16 cellular contexts compared by ENCODE assay signal in the genomic region with DNA sequence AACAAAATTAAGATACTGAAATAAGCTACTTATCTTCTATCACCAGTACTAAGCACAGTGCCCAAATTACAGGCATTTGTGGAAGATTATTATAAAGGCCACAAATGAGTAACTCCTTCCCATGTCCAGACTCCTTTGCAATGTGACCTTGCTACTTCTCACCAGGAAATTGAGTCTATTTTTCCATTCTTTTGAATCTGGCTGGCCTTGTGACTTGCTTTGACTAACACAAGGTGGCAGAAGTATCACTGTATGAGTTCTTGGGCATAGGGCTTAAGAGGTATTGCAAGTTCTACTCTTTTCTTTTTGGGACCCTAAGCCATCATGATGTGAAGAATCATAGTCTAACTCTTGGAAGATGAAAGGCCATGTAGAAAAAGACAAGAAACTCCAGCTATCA. TPM values are rescaled to one million over a fixed set of nuclear protein-coding genes. Genes with fewer than 3 reads are reported as not detected.
DNase-seq lines count a peak whose midpoint lies in the region; ATAC-seq and TF ChIP-seq lines count a peak whose summit lies in the region.
"Had no signal": no experiment of that assay in that cellular context is flagged by ENCODE, and none has a peak within 500 bp of the region (broad histone marks: within the 10 kb centered on the region; RNA-seq: fewer than 3 reads in every experiment).

No MANE protein-coding gene starts in this region.

- H3K4me1 Mint-ChIP-seq in MCF 10A (ENCODE audit: insufficient read depth, unreplicated experiment) = no peaks in the 10 kb centered on the region
- H3K4me1 Mint-ChIP-seq in activated CD4-positive, alpha-beta memory T cell treated with anti-CD3 and anti-CD28 coated beads for 36 hours (ENCODE audit: low read depth) = no peaks in the 10 kb centered on the region
- H3K4me1 Mint-ChIP-seq: central memory CD8-positive, alpha-beta T cell had no signal

- H3K27me3 ChIP-seq in breast epithelium (no peaks in the 10 kb centered on the region), SJCRH30 (no peaks in the 10 kb centered on the region)
- H3K27me3 ChIP-seq: esophagus squamous epithelium had no signal

- H3K4me3 ChIP-seq in breast epithelium (no peak overlapping the region), epithelial cell of proximal tubule (ENCODE audit: low read depth, low read length) (no peak overlapping the region), SJCRH30 (no peak overlapping the region)
- H3K4me3 ChIP-seq: esophagus squamous epithelium had no signal

- no TSS peak for BruUV-seq in MCF 10A (replicated peaks; lab: Mats Ljungman, UMichigan)

- no peak overlapping the region for H3K27ac Mint-ChIP-seq in MCF 10A (ENCODE audit: low read depth, unreplicated experiment)
- no peak overlapping the region for H3K27ac Mint-ChIP-seq in activated CD4-positive, alpha-beta memory T cell treated with anti-CD3 and anti-CD28 coated beads for 36 hours
- H3K27ac Mint-ChIP-seq: activated CD8-positive, alpha-beta T cell treated with anti-CD3 and anti-CD28 coated beads for 36 hours had no signal

- H3K27me3 Mint-ChIP-seq in MCF 10A (ENCODE audit: insufficient read depth, unreplicated experiment) = no peaks in the 10 kb centered on the region
- H3K27me3 Mint-ChIP-seq in activated CD4-positive, alpha-beta memory T cell treated with anti-CD3 and anti-CD28 coated beads for 36 hours = no peaks in the 10 kb centered on the region
- H3K27me3 Mint-ChIP-seq: activated CD8-positive, alpha-beta T cell treated with anti-CD3 and anti-CD28 coated beads for 36 hours; central memory CD8-positive, alpha-beta T cell had no signal

- H3K9me3 Mint-ChIP-seq in MCF 10A (ENCODE audit: unreplicated experiment) = peaks cover 14% of the 10 kb centered on the region
- peaks cover 7% of the 10 kb centered on the region for H3K9me3 Mint-ChIP-seq in activated CD4-positive, alpha-beta memory T cell treated with anti-CD3 and anti-CD28 coated beads for 36 hours

- no peaks in the 10 kb centered on the region for H3K36me3 ChIP-seq in breast epithelium
- peaks cover 11% of the 10 kb centered on the region; the same call in 1 of the 2 replicates for H3K36me3 ChIP-seq in SJCRH30

- intact Hi-C loops in MCF 10A (cut with micrococcal nuclease) = no loop called here
- intact Hi-C loops in breast epithelium (cut with DNase I; ENCODE audit: low total_unique reads) = loop anchor here (1.0 kb wide), 1 partner anchor 17 kb away; no protein-coding TSS in a partner anchor
- intact Hi-C loops in activated CD4-positive, alpha-beta memory T cell treated with anti-CD3 and anti-CD28 coated beads for 36 hours (cut with micrococcal nuclease) = no loop called here

- TF ChIP-seq CTCF in MCF 10A (IDR thresholded peaks at IDR 0.05; ENCODE audit: unreplicated experiment) (no peak), breast epithelium (IDR thresholded peaks at IDR 0.05) (no peak), epithelial cell of proximal tubule (conservative IDR thresholded peaks at IDR 0.05; ENCODE audit: low read depth, low read length) (peak; percentile 49)

- no peak overlapping the region for H3K27ac ChIP-seq in breast epithelium
- H3K27ac ChIP-seq in SJCRH30 = no peak overlapping the region
- H3K27ac ChIP-seq: esophagus squamous epithelium, KMS-11 had no signal

- H3K4me1 ChIP-seq in breast epithelium (no peaks in the 10 kb centered on the region), SJCRH30 (no peaks in the 10 kb centered on the region)
- H3K4me1 ChIP-seq: esophagus squamous epithelium had no signal

- POLR2A ChIA-PET in MCF 10A (lab: Yijun Ruan, JAX) = no interaction called here
- POLR2A ChIA-PET in activated CD4-positive, alpha-beta memory T cell treated with anti-CD3 and anti-CD28 coated beads for 36 hours (lab: Charles Lee) = no interaction called here

- no peak for ATAC-seq in HG02571 (IDR thresholded peaks at IDR 0.05; ENCODE audit: unreplicated experiment)
- ATAC-seq: activated CD8-positive, alpha-beta T cell treated with anti-CD3 and anti-CD28 coated beads for 36 hours had no signal

- no peaks in the 10 kb centered on the region for H3K9me3 ChIP-seq in breast epithelium
- H3K9me3 ChIP-seq in SJCRH30 (replicated peaks) = no peaks in the 10 kb centered on the region; the same call in 1 of the 2 replicates
- H3K9me3 ChIP-seq: esophagus squamous epithelium had no signal

- peak; percentile 27 for DNase-seq in MCF 10A (ENCODE audit: unreplicated experiment)
- no peak for DNase-seq in breast epithelium (ENCODE audit: low spot score in 2 of 2)
- peak; percentile 7 for DNase-seq in RPMI7951 (ENCODE audit: low read depth)
- no peak for DNase-seq in epithelial cell of proximal tubule (ENCODE audit: low read depth)
- DNase-seq in stromal cell of bone marrow (ENCODE audit: low read depth) = peak; percentile 10
- DNase-seq in activated CD4-positive, alpha-beta memory T cell treated with anti-CD3 and anti-CD28 coated beads for 36 hours = no peak
- no peak for DNase-seq in SJCRH30
- DNase-seq: activated CD8-positive, alpha-beta T cell treated with anti-CD3 and anti-CD28 coated beads for 36 hours; activated gamma-delta T cell treated with Interleukin-2 at 50 U/mL for 16 hours; esophagus squamous epithelium; posterior cingulate gyrus; stimulated activated CD4-positive, alpha-beta T cell treated with anti-CD3 and anti-CD28 coated beads, Interleukin-1b, Interleukin-23, amount 100 ng/mL, for 48 hours; T-helper 2 cell had no signal

- H3K4me3 Mint-ChIP-seq in MCF 10A (ENCODE audit: unreplicated experiment) = no peak overlapping the region
- H3K4me3 Mint-ChIP-seq in activated CD4-positive, alpha-beta memory T cell treated with anti-CD3 and anti-CD28 coated beads for 36 hours = no peak overlapping the region
- H3K4me3 Mint-ChIP-seq: activated CD8-positive, alpha-beta T cell treated with anti-CD3 and anti-CD28 coated beads for 36 hours; central memory CD8-positive, alpha-beta T cell had no signal

- TF ChIP-seq POLR2A in breast epithelium (IDR thresholded peaks at IDR 0.05) = no peak

- peaks cover 12% of the 10 kb centered on the region for H3K36me3 Mint-ChIP-seq in MCF 10A (ENCODE audit: insufficient read depth, unreplicated experiment)
- H3K36me3 Mint-ChIP-seq in activated CD4-positive, alpha-beta memory T cell treated with anti-CD3 and anti-CD28 coated beads for 36 hours = no peaks in the 10 kb centered on the region

- CTCF ChIA-PET in MCF 10A (lab: Yijun Ruan, JAX) = interaction anchor here (0.6 to 2.3 kb wide), 7 partner anchors 16 to 1016 kb away, joined by 3 to 13 read pairs (median 3); no protein-coding TSS in a partner anchor
- CTCF ChIA-PET in activated CD4-positive, alpha-beta memory T cell treated with anti-CD3 and anti-CD28 coated beads for 36 hours (lab: Charles Lee) = no interaction called here

RNA-seq across cellular contexts. Expression of a gene that starts 49.9 kb away (rescaled TPM):
- total RNA-seq in MCF 10A (2022) = 54.0 and 57.1 TPM in 2 replicates
- 10 to 100 TPM; 65.3 to 70.7 (median 67.2) TPM for total RNA-seq in breast epithelium
- 23.5 and 24.4 TPM in 2 replicates for total RNA-seq in RPMI7951 (2014; rRNA removed; shearing (Covaris generic))
- total RNA-seq in epithelial cell of proximal tubule = 17.4 and 20.1 TPM in 2 replicates
- under 1 TPM in 1 of 2 experiments, not detected in 1; 0.26 TPM for total RNA-seq in activated CD4-positive, alpha-beta memory T cell treated with anti-CD3 and anti-CD28 coated beads for 36 hours
- 27.0 and 34.6 TPM in 2 replicates for total RNA-seq in SJCRH30 (2014; rRNA removed; shearing (Covaris generic))
- total RNA-seq: activated CD8-positive, alpha-beta T cell treated with anti-CD3 and anti-CD28 coated beads for 36 hours had no signal

Comparison
In these comparisons a context has a peak if more than half of its experiments do, and no peak if none do; other contexts are left out.
1. DNase-seq: peak in MCF 10A (single experiment), RPMI7951 (single experiment) and stromal cell of bone marrow (single experiment); none in breast epithelium (0 of 2), epithelial cell of proximal tubule (single experiment), activated CD4-positive, alpha-beta memory T cell treated with anti-CD3 and anti-CD28 coated beads for 36 hours (single experiment) and SJCRH30 (0 of 2).
2. RNA of a gene that starts 49.9 kb away (total RNA-seq): 65.3 to 70.7 TPM in breast epithelium, 54.0 to 57.1 TPM in MCF 10A, 27.0 to 34.6 TPM in SJCRH30, 23.5 to 24.4 TPM in RPMI7951 and 17.4 to 20.1 TPM in epithelial cell of proximal tubule; 0.26 TPM in activated CD4-positive, alpha-beta memory T cell treated with anti-CD3 and anti-CD28 coated beads for 36 hours; every median in the first group is over 10 times any median in the second.